In genomic region chr13:38349386-38350113, GRCh38 we compare ENCODE assay signal across 8 cellular contexts.
A peak's percentile ranks its signal among the peaks of the same experiment; 100 is the strongest.
DNase-seq lines count a peak whose midpoint lies in the region; ATAC-seq lines count a peak whose summit lies in the region.

Gene UFM1, plus strand, starts transcription at chr13:38349851. Its CDS starts 69 bp downstream, at chr13:38349920.

- DNase-seq in C1 segment of cervical spinal cord (lab: John Stamatoyannopoulos, UW): peak; percentile 14 to 92 (median 80)
- peak; percentile 98 for DNase-seq in NCI-H748 treated with DMSO at 0.1 percent for 48 hours (lab: John Stamatoyannopoulos, UW)
- peak; percentile 61 to 82 for DNase-seq in activated CD4-positive, alpha-beta T cell treated with anti-CD3 and anti-CD28 coated beads, Interleukin-2, amount 50 U/mL, for 24 hours (ENCODE audit: low read depth in 1 of 2, low spot score in 1 of 2)
- peak; percentile 92 for DNase-seq in dedifferentiated amniotic fluid mesenchymal stem cell (ENCODE audit: extremely low spot score)
- DNase-seq in left kidney (ENCODE audit: low read depth, low spot score): peak; percentile 97
- peak; percentile 85 to 88 for DNase-seq in stimulated activated CD4-positive, alpha-beta T cell treated with anti-CD3 and anti-CD28 coated beads, Interleukin-2, amount 100 ng/mL, for 24 hours

- ATAC-seq in GM19372 (IDR thresholded peaks at IDR 0.05; ENCODE audit: low read depth, unreplicated experiment) (peak; percentile 94), HG03558 (IDR thresholded peaks at IDR 0.05; ENCODE audit: extremely low read depth, unreplicated experiment) (peak; percentile 77)

Comparison
In these comparisons a context has a peak if more than half of its experiments do, and no peak if none do; other contexts are left out.
1. Peak in every context shown above with its lines: DNase-seq and ATAC-seq.